8 cellular contexts compared by ENCODE assay signal in genomic region chr12:54431911-54432814, GRCh38. TPM values are rescaled to one million over a fixed set of nuclear protein-coding genes. Genes with fewer than 3 reads are reported as not detected.
DNase-seq lines count a peak whose midpoint lies in the region; ATAC-seq and TF ChIP-seq lines count a peak whose summit lies in the region.

No MANE protein-coding gene starts in this region.

- H3K4me3 ChIP-seq in body of pancreas (no peak overlapping the region), left lung (no peak overlapping the region), upper lobe of right lung (no peak overlapping the region)

- peaks cover 26% of the 10 kb centered on the region for H3K4me1 ChIP-seq in body of pancreas
- peaks cover 22 to 65% of the 10 kb centered on the region in 2 donors for H3K4me1 ChIP-seq in left lung
- peaks cover 30% of the 10 kb centered on the region for H3K4me1 ChIP-seq in upper lobe of right lung

- no peaks in the 10 kb centered on the region for H3K9me3 Mint-ChIP-seq in activated CD8-positive, alpha-beta memory T cell treated with anti-CD3 and anti-CD28 coated beads, Interleukin-2, amount 10 ng/mL, durations not matched to agents 7 days and 5 days (ENCODE audit: low read depth)

- H3K27me3 Mint-ChIP-seq in activated CD8-positive, alpha-beta memory T cell treated with anti-CD3 and anti-CD28 coated beads, Interleukin-2, amount 10 ng/mL, durations not matched to agents 7 days and 5 days, result peaks cover 24% of the 10 kb centered on the region

- H3K27ac Mint-ChIP-seq in activated CD8-positive, alpha-beta memory T cell treated with anti-CD3 and anti-CD28 coated beads, Interleukin-2, amount 10 ng/mL, durations not matched to agents 7 days and 5 days, result peak overlapping the region; percentile 77

- no peak for TF ChIP-seq POLR2A in body of pancreas (IDR thresholded peaks at IDR 0.05)

- intact Hi-C loops in body of pancreas (cut with DNase I) (no loop called here), left lung (cut with DNase I) (no loop called here), upper lobe of right lung (cut with DNase I) (no loop called here)

- no peaks in the 10 kb centered on the region for H3K36me3 ChIP-seq in body of pancreas (replicated peaks in 1 of 2; ENCODE audit: insufficient read depth in 1 of 2, low read depth in 2 of 2)
- no peaks in the 10 kb centered on the region for H3K36me3 ChIP-seq in left lung
- H3K36me3 ChIP-seq in upper lobe of right lung, result no peaks in the 10 kb centered on the region

- no peaks in the 10 kb centered on the region for H3K36me3 Mint-ChIP-seq in activated CD8-positive, alpha-beta memory T cell treated with anti-CD3 and anti-CD28 coated beads, Interleukin-2, amount 10 ng/mL, durations not matched to agents 7 days and 5 days

- peak; percentile 72 for DNase-seq in activated CD8-positive, alpha-beta memory T cell treated with anti-CD3 and anti-CD28 coated beads, Interleukin-2, amount 10 ng/mL, durations not matched to agents 7 days and 5 days
- DNase-seq in activated CD8-positive, alpha-beta memory T cell treated with anti-CD3 and anti-CD28 coated beads for 24 hours, result no peak
- DNase-seq in body of pancreas (peak; percentile 59 to 83 (median 75)), left lung (peak in 1 of 2 donors; percentile 50), upper lobe of right lung (no peak), T1000 (lab: John Stamatoyannopoulos, UW) (no peak), NCI-H187 treated with DMSO at 0.1 percent for 48 hours (lab: John Stamatoyannopoulos, UW) (no peak)

- no peak for TF ChIP-seq CTCF in body of pancreas (IDR thresholded peaks at IDR 0.05)
- TF ChIP-seq CTCF in left lung (IDR thresholded peaks at IDR 0.05), result no peak
- no peak for TF ChIP-seq CTCF in upper lobe of right lung (IDR thresholded peaks at IDR 0.05)

- ATAC-seq in activated CD8-positive, alpha-beta memory T cell treated with anti-CD3 and anti-CD28 coated beads, Interleukin-2, amount 10 ng/mL, durations not matched to agents 7 days and 5 days, result peak; percentile 62
- ATAC-seq in body of pancreas (peak; percentile 85), left lung (peak; percentile 61), upper lobe of right lung (peak; percentile 56), HG03280 (IDR thresholded peaks at IDR 0.05; ENCODE audit: unreplicated experiment) (no peak)

- peaks cover 28% of the 10 kb centered on the region for H3K4me1 Mint-ChIP-seq in activated CD8-positive, alpha-beta memory T cell treated with anti-CD3 and anti-CD28 coated beads, Interleukin-2, amount 10 ng/mL, durations not matched to agents 7 days and 5 days

- H3K27me3 ChIP-seq in body of pancreas, result no peaks in the 10 kb centered on the region
- H3K27me3 ChIP-seq in left lung, result no peaks in the 10 kb centered on the region
- H3K27me3 ChIP-seq in upper lobe of right lung, result no peaks in the 10 kb centered on the region

- CTCF ChIA-PET in activated CD8-positive, alpha-beta memory T cell treated with anti-CD3 and anti-CD28 coated beads, Interleukin-2, amount 10 ng/mL, durations not matched to agents 7 days and 5 days (lab: Charles Lee), result interaction anchor here (1.2 to 33.7 kb wide), 5 partner anchors 14 to 52 kb away, joined by 3 to 705 read pairs (median 5); no protein-coding TSS in a partner anchor

- H3K9me3 ChIP-seq in body of pancreas (no peaks in the 10 kb centered on the region), left lung (no peaks in the 10 kb centered on the region), upper lobe of right lung (no peaks in the 10 kb centered on the region)

- H3K4me3 Mint-ChIP-seq in activated CD8-positive, alpha-beta memory T cell treated with anti-CD3 and anti-CD28 coated beads, Interleukin-2, amount 10 ng/mL, durations not matched to agents 7 days and 5 days, result peak overlapping the region; percentile 12

- WGBS in body of pancreas, 2 donors, result 43 to 52% methylated on average over 9 of the region's 9 CpGs

- H3K27ac ChIP-seq in body of pancreas, result peak overlapping the region in 3 of 4 donors; percentile 0 to 60 (median 43)
- peak overlapping the region; percentile 59 to 61 for H3K27ac ChIP-seq in left lung
- peak overlapping the region; percentile 63 for H3K27ac ChIP-seq in upper lobe of right lung

RNA-seq across cellular contexts. Expression of gene ITGA5, which starts 13.1 kb away (rescaled TPM):
- 10 to 100 TPM; 13.2 to 37.6 TPM for total RNA-seq in activated CD8-positive, alpha-beta memory T cell treated with anti-CD3 and anti-CD28 coated beads, Interleukin-2, amount 10 ng/mL, durations not matched to agents 7 days and 5 days
- total RNA-seq in body of pancreas (10 to 100 TPM; 28.5 to 49.1 TPM), left lung (100 to 1,000 TPM in 1 of 2 donors, 10 to 100 TPM in 1; 76.4 to 142 TPM), upper lobe of right lung (102 TPM)

RNA-seq across cellular contexts. Expression of gene GTSF1, which starts 41.2 kb away (rescaled TPM):
- total RNA-seq in activated CD8-positive, alpha-beta memory T cell treated with anti-CD3 and anti-CD28 coated beads, Interleukin-2, amount 10 ng/mL, durations not matched to agents 7 days and 5 days, result 10 to 100 TPM; 10.0 to 13.2 TPM
- not detected for total RNA-seq in body of pancreas
- 1 to 10 TPM in 1 of 2 donors, under 1 TPM in 1; 0.47 to 1.4 TPM for total RNA-seq in left lung
- 2.1 TPM for total RNA-seq in upper lobe of right lung

RNA-seq across cellular contexts. Expression of gene ZNF385A, which starts 47.6 kb away (rescaled TPM):
- total RNA-seq in activated CD8-positive, alpha-beta memory T cell treated with anti-CD3 and anti-CD28 coated beads, Interleukin-2, amount 10 ng/mL, durations not matched to agents 7 days and 5 days, result under 1 TPM; 0.30 to 0.91 TPM
- total RNA-seq in body of pancreas (1 to 10 TPM; 3.1 to 7.3 TPM), left lung (10 to 100 TPM; 18.1 to 19.0 TPM), upper lobe of right lung (26.6 TPM)

Comparison
In these comparisons a context has a peak if more than half of its experiments do, and no peak if none do; other contexts are left out.
1. DNase-seq: peak in activated CD8-positive, alpha-beta memory T cell treated with anti-CD3 and anti-CD28 coated beads, Interleukin-2, amount 10 ng/mL, durations not matched to agents 7 days and 5 days (single experiment) and body of pancreas (4 of 4); none in activated CD8-positive, alpha-beta memory T cell treated with anti-CD3 and anti-CD28 coated beads for 24 hours (single experiment), upper lobe of right lung (single experiment), T1000 (single experiment) and NCI-H187 treated with DMSO at 0.1 percent for 48 hours (single experiment).
2. Peak in every context shown above with its lines, with median percentiles within 50 percentile points of each other: H3K27ac ChIP-seq.